1 cellular context compared by ENCODE assay signal in the genomic region with DNA sequence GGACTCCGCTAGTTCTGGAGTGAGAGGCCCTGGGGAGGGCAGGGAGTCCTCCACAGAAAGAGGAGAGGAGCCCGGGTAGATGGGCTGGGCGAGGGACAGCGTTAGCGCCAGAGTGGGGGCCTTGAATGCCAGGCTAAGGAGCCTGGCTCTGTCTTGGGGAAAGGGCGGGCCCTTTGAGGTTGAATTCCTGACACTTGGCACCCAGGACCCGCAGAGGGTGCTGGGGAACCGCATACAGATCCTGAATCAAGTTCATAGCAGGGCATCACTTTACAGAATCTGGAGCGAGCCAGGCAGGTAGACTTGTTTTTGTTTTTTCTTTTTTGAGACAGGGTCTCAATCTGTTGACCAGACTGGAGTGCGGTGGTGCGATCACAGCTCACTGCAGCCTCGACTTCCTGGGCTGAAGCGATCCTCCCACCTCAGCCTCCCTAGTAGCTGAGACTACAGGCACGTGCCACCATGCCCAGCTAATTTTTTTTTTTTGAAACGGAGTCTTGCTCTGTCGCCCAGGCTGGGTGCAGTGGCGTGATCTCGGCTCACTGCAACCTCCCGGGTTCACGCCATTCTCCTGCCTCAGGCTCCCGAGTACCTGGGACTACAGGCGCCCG.
TF ChIP-seq lines count a peak whose summit lies in the region.

No MANE protein-coding gene starts in this region.

TF ChIP-seq in endothelial cell of umbilical vein, 7 proteins besides CTCF, POLR2A, EP300 and RAD21:
- TF ChIP-seq POLR2AphosphoS5 (IDR thresholded peaks at IDR 0.05; ENCODE audit: insufficient read depth, low read depth, low read length), result no peak
- no peak for TF ChIP-seq EZH2 (IDR thresholded peaks at IDR 0.05; ENCODE audit: borderline replicate concordance, low read depth, low read length, severe bottlenecking)
- TF ChIP-seq FOS (IDR thresholded peaks at IDR 0.05; ENCODE audit: borderline replicate concordance, insufficient read depth, low read length), result no peak
- no peak for TF ChIP-seq JUN (IDR thresholded peaks at IDR 0.05; ENCODE audit: borderline replicate concordance, insufficient read depth, insufficient read length, low read depth)
- TF ChIP-seq GATA2 (IDR thresholded peaks at IDR 0.05; ENCODE audit: insufficient read depth, insufficient read length, low read depth, low read length), result no peak
- TF ChIP-seq, protein P1, sequence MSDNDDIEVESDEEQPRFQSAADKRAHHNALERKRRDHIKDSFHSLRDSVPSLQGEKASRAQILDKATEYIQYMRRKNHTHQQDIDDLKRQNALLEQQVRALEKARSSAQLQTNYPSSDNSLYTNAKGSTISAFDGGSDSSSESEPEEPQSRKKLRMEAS (IDR thresholded peaks at IDR 0.05; ENCODE audit: insufficient read depth, insufficient read length), result no peak
- TF ChIP-seq MYC (IDR thresholded peaks at IDR 0.05; ENCODE audit: low read depth, low read length), result no peak
TF ChIP-seq in endothelial cell of umbilical vein: peak in this region for 0.
